9 cellular contexts compared by ENCODE assay signal in genomic region chr6:31498748-31499147, GRCh38. TPM values are rescaled to one million over a fixed set of nuclear protein-coding genes. Genes with fewer than 3 reads are reported as not detected.
DNase-seq lines count a peak whose midpoint lies in the region; ATAC-seq and TF ChIP-seq lines count a peak whose summit lies in the region.
"Had no signal": no experiment of that assay in that cellular context is flagged by ENCODE, and none has a peak within 500 bp of the region (broad histone marks: within the 10 kb centered on the region; RNA-seq: fewer than 3 reads in every experiment).

No MANE protein-coding gene starts in this region.

- H3K4me3 Mint-ChIP-seq in T-helper 1 cell treated with Interleukin-12 subunit alpha and Interleukin-12 subunit beta and Interleukin-4 antibody, amounts not matched to agents 30 μg/mL and 1 μg/mL, for 36 hours: peak overlapping the region; percentile 88
- H3K4me3 Mint-ChIP-seq in activated B cell treated with CpG ODN at 0.5 μM for 24 hours: peak overlapping the region; percentile 88

- CTCF ChIA-PET in activated B cell treated with CpG ODN at 0.5 μM for 24 hours (lab: Charles Lee): no interaction called here

- H3K27me3 Mint-ChIP-seq in T-helper 1 cell treated with Interleukin-12 subunit alpha and Interleukin-12 subunit beta and Interleukin-4 antibody, amounts not matched to agents 30 μg/mL and 1 μg/mL, for 36 hours (ENCODE audit: low read depth): no peaks in the 10 kb centered on the region
- no peaks in the 10 kb centered on the region for H3K27me3 Mint-ChIP-seq in activated B cell treated with CpG ODN at 0.5 μM for 24 hours

- TF ChIP-seq CTCF in activated B cell treated with CpG ODN at 0.5 μM for 24 hours (IDR thresholded peaks at IDR 0.05) (no peak), foreskin fibroblast (IDR thresholded peaks at IDR 0.05; ENCODE audit: low read depth, low read length) (no peak), spleen (IDR thresholded peaks at IDR 0.05 in 8 of 11, conservative IDR thresholded peaks at IDR 0.05 in 3 of 11) (no peak)

- 22 to 53% (median 32%) methylated on average over 20 to 21 of the region's 21 CpGs for WGBS in spleen, 5 donors

- H3K4me1 ChIP-seq in spleen: peaks cover 18 to 66% (median 32%) of the 10 kb centered on the region in 6 donors

- H3K9me3 Mint-ChIP-seq in T-helper 1 cell treated with Interleukin-12 subunit alpha and Interleukin-12 subunit beta and Interleukin-4 antibody, amounts not matched to agents 30 μg/mL and 1 μg/mL, for 36 hours: no peaks in the 10 kb centered on the region
- H3K9me3 Mint-ChIP-seq in activated B cell treated with CpG ODN at 0.5 μM for 24 hours: no peaks in the 10 kb centered on the region

- no peak for ATAC-seq in activated B cell treated with CpG ODN at 0.5 μM for 24 hours (ENCODE audit: low read depth)

- no peaks in the 10 kb centered on the region for H3K36me3 ChIP-seq in spleen

- H3K27ac ChIP-seq in spleen: no peak overlapping the region

- peak overlapping the region; percentile 35 for H3K27ac Mint-ChIP-seq in T-helper 1 cell treated with Interleukin-12 subunit alpha and Interleukin-12 subunit beta and Interleukin-4 antibody, amounts not matched to agents 30 μg/mL and 1 μg/mL, for 36 hours
- H3K27ac Mint-ChIP-seq in activated B cell treated with CpG ODN at 0.5 μM for 24 hours: peak overlapping the region; percentile 66

- no peaks in the 10 kb centered on the region for H3K27me3 ChIP-seq in spleen (replicated peaks in 1 of 7)

- no peak for DNase-seq in T-helper 1 cell
- DNase-seq in activated B cell treated with CpG ODN at 0.5 μM for 24 hours: no peak
- DNase-seq in foreskin fibroblast: peak in 1 of 2 donors; percentile 51
- peak; percentile 79 for DNase-seq in spleen
- no peak for DNase-seq in T-helper 9 cell
- DNase-seq in MV-4-11 (lab: John Stamatoyannopoulos, UW): no peak
- DNase-seq in amniotic stem cell (lab: John Stamatoyannopoulos, UW): no peak

- peaks cover 18% of the 10 kb centered on the region for H3K36me3 Mint-ChIP-seq in T-helper 1 cell treated with Interleukin-12 subunit alpha and Interleukin-12 subunit beta and Interleukin-4 antibody, amounts not matched to agents 30 μg/mL and 1 μg/mL, for 36 hours (ENCODE audit: low read depth)
- H3K36me3 Mint-ChIP-seq in activated B cell treated with CpG ODN at 0.5 μM for 24 hours (ENCODE audit: low read depth): peaks cover 7% of the 10 kb centered on the region

- H3K4me3 ChIP-seq in foreskin fibroblast (ENCODE audit: low read depth in 1 of 2, low read length in 2 of 2) (peak overlapping the region; percentile 35 to 67), spleen (peak overlapping the region in 4 of 8 donors; percentile 65 to 91 (median 72))

- intact Hi-C loops in activated B cell treated with CpG ODN at 0.5 μM for 24 hours (cut with micrococcal nuclease) (loop anchor here (5.0 to 10.0 kb wide), 2 partner anchors 36 to 236 kb away; partner anchors contain the start of gene CLIC1), spleen (cut with DNase I; ENCODE audit: low total_unique reads) (loop anchor here (5.0 to 10.0 kb wide), 2 partner anchors 39 to 94 kb away; partner anchors contain the start of gene MICA)

- no peaks in the 10 kb centered on the region for H3K9me3 ChIP-seq in spleen

- H3K4me1 Mint-ChIP-seq in T-helper 1 cell treated with Interleukin-12 subunit alpha and Interleukin-12 subunit beta and Interleukin-4 antibody, amounts not matched to agents 30 μg/mL and 1 μg/mL, for 36 hours (ENCODE audit: low read depth): peaks cover 55% of the 10 kb centered on the region
- H3K4me1 Mint-ChIP-seq in activated B cell treated with CpG ODN at 0.5 μM for 24 hours: peaks cover 72% of the 10 kb centered on the region

- TF ChIP-seq POLR2A in spleen (IDR thresholded peaks at IDR 0.05): no peak

- POLR2A ChIA-PET in activated B cell treated with CpG ODN at 0.5 μM for 24 hours (lab: Charles Lee): interaction anchor here (0.6 to 2.8 kb wide), 11 partner anchors 15 to 1819 kb away, joined by 3 to 41 read pairs (median 5); partner anchors contain the start of genes DDX39B and LTB

RNA-seq across cellular contexts. Expression of gene MICB, which starts 0.8 kb away (rescaled TPM):
- total RNA-seq in activated B cell treated with CpG ODN at 0.5 μM for 24 hours (17.2 and 17.6 TPM in 2 replicates), spleen (10 to 100 TPM; 13.8 to 21.4 (median 15.0) TPM)
- 1 to 10 TPM; 6.9 to 8.3 (median 6.9) TPM for polyA plus RNA-seq in spleen

RNA-seq across cellular contexts. Expression of gene MCCD1, which starts 30.0 kb away (rescaled TPM):
- total RNA-seq in activated B cell treated with CpG ODN at 0.5 μM for 24 hours: not detected in 2 replicates
- total RNA-seq in spleen: not detected
- polyA plus RNA-seq in spleen: not detected
- total RNA-seq: dermis microvascular lymphatic vessel endothelial cell had no signal

RNA-seq across cellular contexts. Expression of gene DDX39B, which starts 43.1 kb away (rescaled TPM):
- total RNA-seq in activated B cell treated with CpG ODN at 0.5 μM for 24 hours: 431 and 484 TPM in 2 replicates
- 100 to 1,000 TPM; 291 to 417 (median 354) TPM for total RNA-seq in spleen
- 100 to 1,000 TPM; 316 to 768 (median 493) TPM for polyA plus RNA-seq in spleen

RNA-seq across cellular contexts. Expression of gene ATP6V1G2, which starts 47.7 kb away (rescaled TPM):
- total RNA-seq in activated B cell treated with CpG ODN at 0.5 μM for 24 hours (1.9 and 3.2 TPM in 2 replicates), spleen (1 to 10 TPM; 2.0 to 3.7 (median 2.7) TPM)
- 1 to 10 TPM; 1.9 to 2.7 (median 2.2) TPM for polyA plus RNA-seq in spleen
- total RNA-seq: dermis microvascular lymphatic vessel endothelial cell had no signal

RNA-seq across cellular contexts. Expression of gene NFKBIL1, which starts 48.7 kb away (rescaled TPM):
- total RNA-seq in activated B cell treated with CpG ODN at 0.5 μM for 24 hours (11.7 and 16.7 TPM in 2 replicates), spleen (10 to 100 TPM; 11.0 to 36.3 (median 19.4) TPM)
- polyA plus RNA-seq in spleen: 10 to 100 TPM; 16.9 to 24.2 (median 19.3) TPM
